33 cellular contexts compared by ENCODE assay signal in the genomic region with DNA sequence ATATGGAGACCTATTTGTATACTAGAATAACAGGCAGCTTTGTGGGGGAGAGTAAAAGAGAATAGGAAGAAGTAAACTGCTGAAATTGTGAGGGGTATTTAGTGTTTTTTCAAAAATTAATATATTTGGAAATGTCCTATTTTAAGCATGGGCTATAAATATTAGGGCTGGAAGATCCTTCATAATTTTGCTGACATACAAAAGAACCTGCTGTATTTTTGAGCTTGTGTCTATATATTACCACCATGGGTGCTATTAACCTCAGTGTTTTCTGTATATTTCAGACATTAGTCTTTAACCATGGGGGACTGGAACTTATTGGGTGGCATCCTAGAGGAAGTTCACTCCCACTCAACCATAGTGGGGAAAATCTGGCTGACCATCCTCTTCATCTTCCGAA. TPM values are rescaled to one million over a fixed set of nuclear protein-coding genes. Genes with fewer than 3 reads are reported as not detected.
DNase-seq lines count a peak whose midpoint lies in the region; TF ChIP-seq lines count a peak whose summit lies in the region.
"Had no signal": no experiment of that assay in that cellular context is flagged by ENCODE, and none has a peak within 500 bp of the region (broad histone marks: within the 10 kb centered on the region; RNA-seq: fewer than 3 reads in every experiment).

GJA10 (plus strand) TSS at position 301 of the 400 bp plus-strand sequence; CDS start at position 301, 0 bp downstream.

- no peak within 1 kb of the TSS for H3K9ac ChIP-seq in Karpas-422 (ENCODE audit: low read length)
- H3K9ac ChIP-seq in parathyroid adenoma = no peak within 1 kb of the TSS
- H3K9ac ChIP-seq: BLaER1; BLaER1 treated with 17β-estradiol and CSF1 and Interleukin-3, amounts not matched to agents 10 nM and 100 nM had no signal

- H3K79me2 ChIP-seq in Karpas-422 (ENCODE audit: low read length) (no peaks in the 10 kb centered on the region), parathyroid adenoma (no peaks in the 10 kb centered on the region)

- H2AFZ ChIP-seq in Karpas-422 (ENCODE audit: low read length) (no peak within 1 kb of the TSS), parathyroid adenoma (peak within 1 kb of the TSS; percentile 12)

- peaks cover 32% of the 10 kb centered on the region for H3K4me1 ChIP-seq in Karpas-422 (ENCODE audit: low read length)
- no peaks in the 10 kb centered on the region for H3K4me1 ChIP-seq in parathyroid adenoma
- H3K4me1 ChIP-seq: A549; BE2C; BLaER1; BLaER1 treated with 17β-estradiol and CSF1 and Interleukin-3, amounts not matched to agents 10 nM and 100 nM had no signal

- H3K27me3 ChIP-seq in Karpas-422 (ENCODE audit: low read length) (no peaks in the 10 kb centered on the region), parathyroid adenoma (ENCODE audit: control insufficient read depth, insufficient read depth, low read length) (peaks cover 4% of the 10 kb centered on the region)
- H3K27me3 ChIP-seq: BE2C; BLaER1; BLaER1 treated with 17β-estradiol and CSF1 and Interleukin-3, amounts not matched to agents 10 nM and 100 nM had no signal

- no peak within 1 kb of the TSS for H3K4me2 ChIP-seq in Karpas-422 (ENCODE audit: low read depth, low read length, poor library complexity, severe bottlenecking)
- no peak within 1 kb of the TSS for H3K4me2 ChIP-seq in parathyroid adenoma (ENCODE audit: low read length)
- H3K4me2 ChIP-seq: A549; BLaER1; BLaER1 treated with 17β-estradiol and CSF1 and Interleukin-3, amounts not matched to agents 10 nM and 100 nM had no signal

- H3K27ac ChIP-seq in Karpas-422 (ENCODE audit: low read length) (no peak within 1 kb of the TSS), parathyroid adenoma (no peak within 1 kb of the TSS)
- H3K27ac ChIP-seq: 22Rv1; A549; BLaER1; BLaER1 treated with 17β-estradiol and CSF1 and Interleukin-3, amounts not matched to agents 10 nM and 100 nM; C4-2B had no signal

- no peaks in the 10 kb centered on the region for H3K9me3 ChIP-seq in Karpas-422 (ENCODE audit: low read length)
- H3K9me3 ChIP-seq in parathyroid adenoma (ENCODE audit: control insufficient read depth, low read length) = no peaks in the 10 kb centered on the region
- H3K9me3 ChIP-seq: A549; BE2C; BLaER1; BLaER1 treated with 17β-estradiol and CSF1 and Interleukin-3, amounts not matched to agents 10 nM and 100 nM; Caco-2 had no signal

- no peaks in the 10 kb centered on the region for H4K20me1 ChIP-seq in Karpas-422 (ENCODE audit: insufficient read depth, low read depth, low read length)
- H4K20me1 ChIP-seq: BLaER1; BLaER1 treated with 17β-estradiol and CSF1 and Interleukin-3, amounts not matched to agents 10 nM and 100 nM had no signal

- no peak for TF ChIP-seq CTCF in parathyroid adenoma (IDR thresholded peaks at IDR 0.05)

- no peaks in the 10 kb centered on the region for H3K9me2 ChIP-seq in Karpas-422 (replicated peaks; ENCODE audit: insufficient read depth, low read length)

- H3K36me3 ChIP-seq in Karpas-422 (ENCODE audit: insufficient read depth, low read length) (no peaks in the 10 kb centered on the region), parathyroid adenoma (ENCODE audit: control insufficient read depth, insufficient read depth, low read length) (no peaks in the 10 kb centered on the region)
- H3K36me3 ChIP-seq: BE2C; BLaER1; BLaER1 treated with 17β-estradiol and CSF1 and Interleukin-3, amounts not matched to agents 10 nM and 100 nM had no signal

- H3K4me3 ChIP-seq in Karpas-422 (ENCODE audit: low read length) (no peak within 1 kb of the TSS), parathyroid adenoma (ENCODE audit: low read depth, low read length) (no peak within 1 kb of the TSS)
- H3K4me3 ChIP-seq: A549; BLaER1; BLaER1 treated with 17β-estradiol and CSF1 and Interleukin-3, amounts not matched to agents 10 nM and 100 nM had no signal

- peak; percentile 15 for DNase-seq in Karpas-422
- no peak for DNase-seq in activated CD8-positive, alpha-beta memory T cell treated with anti-CD3 and anti-CD28 coated beads, Interleukin-2, amount 50 U/mL, for 48 hours
- no peak for DNase-seq in NCI-H2029 (lab: John Stamatoyannopoulos, UW)
- DNase-seq: 8988T; ACHN; AML-193; BE2C; C1 segment of cervical spinal cord; Caco-2; Calu3; CD4-positive, alpha-beta memory T cell; CD4-positive, alpha-beta T cell; CD4-positive, CD25-positive, alpha-beta regulatory T cell; CD8-positive, alpha-beta memory T cell; CD8-positive, alpha-beta T cell; COR-L47; DMS 273 treated with DMSO at 0.1 percent for 48 hours; DMS153; DMS53; DMS79; DMS79 treated with DMSO at 0.1 percent for 48 hours; DND-41; EL had no signal

RNA-seq across cellular contexts. Expression of gene GJA10, which starts in this region (rescaled TPM):
- total RNA-seq in Karpas-422 (2014; rRNA removed; shearing (Covaris generic); ENCODE audit: low replicate concordance) = 1.3 and 2.3 TPM in 2 replicates
- total RNA-seq: A172; A673; B cell; Caco-2; Calu3; CD4-positive, alpha-beta memory T cell; CD4-positive, alpha-beta T cell; CD4-positive, CD25-positive, alpha-beta regulatory T cell; CD8-positive, alpha-beta memory T cell; CD8-positive, alpha-beta T cell; Daoy had no signal
